28 cellular contexts compared by ENCODE assay signal in genomic region chr17:61738249-61738648, GRCh38.
"Had no signal": no experiment of that assay in that cellular context is flagged by ENCODE, and none has a peak within 500 bp of the region (broad histone marks: within the 10 kb centered on the region; RNA-seq: fewer than 3 reads in every experiment).

No MANE protein-coding gene starts in this region.

- H3K27ac ChIP-seq: stomach, suprapubic skin, testis, thoracic aorta, thyroid gland, tibial artery, tibial nerve, transverse colon, upper lobe of left lung, upper lobe of right lung, uterus, vagina had no signal

- H3K9me3 Mint-ChIP-seq: stimulated activated effector memory CD8-positive, alpha-beta T cell treated with anti-CD3 and anti-CD28 coated beads, Interleukin-12 subunit alpha, Interleukin-12 subunit beta, amount 100 ng/mL, for 72 hours; stimulated activated naive CD8-positive, alpha-beta T cell treated with anti-CD3 and anti-CD28 coated beads, Interleukin-15, amount 100 ng/mL, for 72 hours had no signal

- H3K36me3 ChIP-seq: stomach, suprapubic skin, thoracic aorta, thyroid gland, tibial artery, tibial nerve, transverse colon, upper lobe of left lung, upper lobe of right lung, uterus, vagina had no signal

- H3K4me1 ChIP-seq: stomach, suprapubic skin, testis, thyroid gland, tibial artery, tibial nerve, transverse colon, upper lobe of left lung, upper lobe of right lung, uterus, vagina had no signal

- H3K9me3 ChIP-seq: suprapubic skin, testis, thyroid gland, transverse colon, upper lobe of right lung, vagina had no signal

- DNase-seq: stimulated activated CD4-positive, alpha-beta T cell treated with anti-CD3 and anti-CD28 coated beads, Interleukin-1b, Interleukin-23, amount 100 ng/mL, for 48 hours; stimulated activated CD4-positive, alpha-beta T cell treated with anti-CD3 and anti-CD28 coated beads, Interleukin-2, amount 100 ng/mL, for 24 hours; stimulated activated CD4-positive, alpha-beta T cell treated with anti-CD3 and anti-CD28 coated beads, Interleukin-2, amount 100 ng/mL, for 48 hours; stimulated activated CD4-positive, alpha-beta T cell treated with anti-CD3 and anti-CD28 coated beads, Interleukin-4, amount 100 ng/mL, for 24 hours; stimulated activated CD4-positive, alpha-beta T cell treated with anti-CD3 and anti-CD28 coated beads, Interleukin-4, amount 100 ng/mL, for 4 hours; stimulated activated CD8-positive, alpha-beta memory T cell treated with anti-CD3 and anti-CD28 coated beads, Interleukin-4, amount 100 ng/mL, for 48 hours; stimulated activated naive B cell treated with anti-CD40 and anti-IgM and Interleukin-4, amounts not matched to agents 10 μg/mL and 1 μg/mL and 100 μg/mL, for 72 hours; stimulated activated naive CD4-positive, alpha-beta T cell; stimulated activated naive CD4-positive, alpha-beta T cell treated with Interleukin-2 at 50 U/mL for 16 hours; stimulated activated naive CD8-positive, alpha-beta T cell treated with anti-CD3 and anti-CD28 coated beads, Interleukin-15, amount 100 ng/mL, for 72 hours; stimulated activated naive CD8-positive, alpha-beta T cell treated with anti-CD3 and anti-CD28 coated beads, Interleukin-15, Interleukin-2, amounts not matched to agents 100 U/mL and 50 U/mL, for 24 hours; stomach; substantia nigra; testis; thyroid gland; tibial artery; transverse colon; trophoblast cell; upper lobe of left lung; upper lobe of right lung; uterus had no signal

- H3K4me3 ChIP-seq: stomach, suprapubic skin, testis, thoracic aorta, thyroid gland, tibial artery, tibial nerve, transverse colon, upper lobe of left lung, upper lobe of right lung, uterus, vagina had no signal

- H3K27me3 ChIP-seq: stomach, suprapubic skin, testis, thyroid gland, tibial artery, tibial nerve, transverse colon, upper lobe of left lung, upper lobe of right lung, uterus, vagina had no signal

- ATAC-seq: stimulated activated effector memory CD8-positive, alpha-beta T cell treated with anti-CD3 and anti-CD28 coated beads, Interleukin-12 subunit alpha, Interleukin-12 subunit beta, amount 100 ng/mL, for 72 hours; stimulated activated memory B cell treated with anti-CD40 and anti-IgM and Interleukin-4, amounts not matched to agents 10 μg/mL and 1 μg/mL and 100 μg/mL, for 72 hours; stimulated activated naive B cell treated with anti-CD40 and anti-IgM and Interleukin-4, amounts not matched to agents 10 μg/mL and 1 μg/mL and 100 μg/mL, for 72 hours; stimulated activated naive CD8-positive, alpha-beta T cell treated with anti-CD3 and anti-CD28 coated beads, Interleukin-15, amount 100 ng/mL, for 72 hours; stimulated activated naive CD8-positive, alpha-beta T cell treated with anti-CD3 and anti-CD28 coated beads, Interleukin-15, Interleukin-2, amounts not matched to agents 100 U/mL and 50 U/mL, for 24 hours; upper lobe of right lung had no signal

- H3K4me1 Mint-ChIP-seq: stimulated activated effector memory CD8-positive, alpha-beta T cell treated with anti-CD3 and anti-CD28 coated beads, Interleukin-12 subunit alpha, Interleukin-12 subunit beta, amount 100 ng/mL, for 72 hours; stimulated activated memory B cell treated with anti-CD40 and anti-IgM and Interleukin-4, amounts not matched to agents 10 μg/mL and 1 μg/mL and 100 μg/mL, for 72 hours; stimulated activated naive B cell treated with anti-CD40 and anti-IgM and Interleukin-4, amounts not matched to agents 10 μg/mL and 1 μg/mL and 100 μg/mL, for 72 hours; stimulated activated naive CD8-positive, alpha-beta T cell treated with anti-CD3 and anti-CD28 coated beads, Interleukin-15, amount 100 ng/mL, for 72 hours had no signal

- H3K4me3 Mint-ChIP-seq: stimulated activated effector memory CD8-positive, alpha-beta T cell treated with anti-CD3 and anti-CD28 coated beads, Interleukin-12 subunit alpha, Interleukin-12 subunit beta, amount 100 ng/mL, for 72 hours; stimulated activated memory B cell treated with anti-CD40 and anti-IgM and Interleukin-4, amounts not matched to agents 10 μg/mL and 1 μg/mL and 100 μg/mL, for 72 hours; stimulated activated naive B cell treated with anti-CD40 and anti-IgM and Interleukin-4, amounts not matched to agents 10 μg/mL and 1 μg/mL and 100 μg/mL, for 72 hours; stimulated activated naive CD8-positive, alpha-beta T cell treated with anti-CD3 and anti-CD28 coated beads, Interleukin-15, amount 100 ng/mL, for 72 hours; stimulated activated naive CD8-positive, alpha-beta T cell treated with anti-CD3 and anti-CD28 coated beads, Interleukin-15, Interleukin-2, amounts not matched to agents 100 ng/mL and 50 ng/mL, for 24 hours had no signal

- H3K27ac Mint-ChIP-seq: stimulated activated effector memory CD8-positive, alpha-beta T cell treated with anti-CD3 and anti-CD28 coated beads, Interleukin-12 subunit alpha, Interleukin-12 subunit beta, amount 100 ng/mL, for 72 hours; stimulated activated memory B cell treated with anti-CD40 and anti-IgM and Interleukin-4, amounts not matched to agents 10 μg/mL and 1 μg/mL and 100 μg/mL, for 72 hours; stimulated activated naive B cell treated with anti-CD40 and anti-IgM and Interleukin-4, amounts not matched to agents 10 μg/mL and 1 μg/mL and 100 μg/mL, for 72 hours; stimulated activated naive CD8-positive, alpha-beta T cell treated with anti-CD3 and anti-CD28 coated beads, Interleukin-15, amount 100 ng/mL, for 72 hours; stimulated activated naive CD8-positive, alpha-beta T cell treated with anti-CD3 and anti-CD28 coated beads, Interleukin-15, Interleukin-2, amounts not matched to agents 100 ng/mL and 50 ng/mL, for 24 hours had no signal

- H3K27me3 Mint-ChIP-seq: stimulated activated memory B cell treated with anti-CD40 and anti-IgM and Interleukin-4, amounts not matched to agents 10 μg/mL and 1 μg/mL and 100 μg/mL, for 72 hours; stimulated activated naive B cell treated with anti-CD40 and anti-IgM and Interleukin-4, amounts not matched to agents 10 μg/mL and 1 μg/mL and 100 μg/mL, for 72 hours; stimulated activated naive CD8-positive, alpha-beta T cell treated with anti-CD3 and anti-CD28 coated beads, Interleukin-15, amount 100 ng/mL, for 72 hours; stimulated activated naive CD8-positive, alpha-beta T cell treated with anti-CD3 and anti-CD28 coated beads, Interleukin-15, Interleukin-2, amounts not matched to agents 100 ng/mL and 50 ng/mL, for 24 hours had no signal
